In genomic region chr7:48083114-48083830, GRCh38 we compare ENCODE assay signal across 11 cellular contexts. TPM values are rescaled to one million over a fixed set of nuclear protein-coding genes. Genes with fewer than 3 reads are reported as not detected.
DNase-seq lines count a peak whose midpoint lies in the region; ATAC-seq, FAIRE-seq and TF ChIP-seq lines count a peak whose summit lies in the region.
"Had no signal": no experiment of that assay in that cellular context is flagged by ENCODE, and none has a peak within 500 bp of the region (broad histone marks: within the 10 kb centered on the region; RNA-seq: fewer than 3 reads in every experiment).

No MANE protein-coding gene starts in this region.

- H3K27me3 ChIP-seq in spleen (replicated peaks in 1 of 7) = no peaks in the 10 kb centered on the region
- H3K27me3 ChIP-seq: neutrophil had no signal

- no peaks in the 10 kb centered on the region for H3K9me3 ChIP-seq in spleen
- H3K9me3 ChIP-seq: neutrophil had no signal

- H3K4me1 Mint-ChIP-seq in activated T-helper 2 cell treated with anti-CD3 and anti-CD28 coated beads, Interferon-gamma antibody, Interleukin-2, Interleukin-4, amounts not matched to agents 10 μg/mL and 5 μg/mL and 100 μg/mL, durations not matched to agents 14 hours and 24 hours and 36 hours (ENCODE audit: low read depth) = peaks cover 54% of the 10 kb centered on the region
- H3K4me1 Mint-ChIP-seq in immature natural killer cell = peaks cover 50 to 52% of the 10 kb centered on the region in 2 donors

- H3K36me3 Mint-ChIP-seq in activated T-helper 2 cell treated with anti-CD3 and anti-CD28 coated beads, Interferon-gamma antibody, Interleukin-2, Interleukin-4, amounts not matched to agents 10 μg/mL and 5 μg/mL and 100 μg/mL, durations not matched to agents 14 hours and 24 hours and 36 hours (ENCODE audit: low read depth) = peaks cover 5% of the 10 kb centered on the region
- peaks cover 0 to 4% (median 0%) of the 10 kb centered on the region in 3 donors for H3K36me3 Mint-ChIP-seq in immature natural killer cell

- DNase-seq in A172 (ENCODE audit: low spot score) = peak; percentile 95
- no peak for DNase-seq in H54 (ENCODE audit: insufficient read length, low spot score)
- DNase-seq in activated T-helper 2 cell treated with anti-CD3 and anti-CD28 coated beads, Interferon-gamma antibody, Interleukin-2, Interleukin-4, amounts not matched to agents 10 μg/mL and 5 μg/mL and 100 μg/mL, durations not matched to agents 14 hours and 24 hours and 36 hours (ENCODE audit: low spot score) = no peak
- no peak for DNase-seq in immature natural killer cell
- no peak for DNase-seq in NCI-H187 (lab: John Stamatoyannopoulos, UW)
- DNase-seq in NAMALWA (ENCODE audit: low spot score) = no peak
- no peak for DNase-seq in spleen
- DNase-seq: NCI-H1417 treated with DMSO at 0.1 percent for 48 hours had no signal

- no peaks in the 10 kb centered on the region for H3K9me3 Mint-ChIP-seq in activated T-helper 2 cell treated with anti-CD3 and anti-CD28 coated beads, Interferon-gamma antibody, Interleukin-2, Interleukin-4, amounts not matched to agents 10 μg/mL and 5 μg/mL and 100 μg/mL, durations not matched to agents 14 hours and 24 hours and 36 hours
- H3K9me3 Mint-ChIP-seq in immature natural killer cell = no peaks in the 10 kb centered on the region

- no peak overlapping the region for H3K27ac ChIP-seq in spleen
- H3K27ac ChIP-seq: C4-2B, neutrophil had no signal

- 77 to 88% (median 81%) methylated on average over 6 of the region's 6 CpGs for WGBS in spleen, 5 donors

- H3K27ac Mint-ChIP-seq in activated T-helper 2 cell treated with anti-CD3 and anti-CD28 coated beads, Interferon-gamma antibody, Interleukin-2, Interleukin-4, amounts not matched to agents 10 μg/mL and 5 μg/mL and 100 μg/mL, durations not matched to agents 14 hours and 24 hours and 36 hours = peak overlapping the region; percentile 59
- peak overlapping the region in 5 of 6 donors; percentile 43 to 80 (median 69) for H3K27ac Mint-ChIP-seq in immature natural killer cell

- TF ChIP-seq POLR2A in H54 (IDR thresholded peaks at IDR 0.05; ENCODE audit: low read depth, low read length) (no peak), spleen (IDR thresholded peaks at IDR 0.05) (no peak)

- ATAC-seq in GM21737 (IDR thresholded peaks at IDR 0.05; ENCODE audit: unreplicated experiment) = no peak

- H3K4me3 ChIP-seq in spleen = no peak overlapping the region

- no peaks in the 10 kb centered on the region for H3K27me3 Mint-ChIP-seq in activated T-helper 2 cell treated with anti-CD3 and anti-CD28 coated beads, Interferon-gamma antibody, Interleukin-2, Interleukin-4, amounts not matched to agents 10 μg/mL and 5 μg/mL and 100 μg/mL, durations not matched to agents 14 hours and 24 hours and 36 hours (ENCODE audit: low read depth)
- peaks cover 7 to 19% (median 16%) of the 10 kb centered on the region in 3 donors for H3K27me3 Mint-ChIP-seq in immature natural killer cell (ENCODE audit: low read depth in 3 of 3)

- intact Hi-C loops in activated T-helper 2 cell treated with anti-CD3 and anti-CD28 coated beads, Interferon-gamma antibody, Interleukin-2, Interleukin-4, amounts not matched to agents 10 μg/mL and 5 μg/mL and 100 μg/mL, durations not matched to agents 14 hours and 24 hours and 36 hours (cut with micrococcal nuclease) = no loop called here
- intact Hi-C loops in spleen (cut with DNase I; ENCODE audit: low total_unique reads) = no loop called here

- no peak for TF ChIP-seq CTCF in spleen (IDR thresholded peaks at IDR 0.05 in 8 of 11, conservative IDR thresholded peaks at IDR 0.05 in 3 of 11)

- H3K4me1 ChIP-seq in spleen = peaks cover 24 to 64% (median 39%) of the 10 kb centered on the region in 6 donors

- peak; percentile 27 for FAIRE-seq in H54 (lab: Jason Lieb, UNC)

- no peaks in the 10 kb centered on the region for H3K36me3 ChIP-seq in spleen
- H3K36me3 ChIP-seq: neutrophil had no signal

- H3K4me3 Mint-ChIP-seq in activated T-helper 2 cell treated with anti-CD3 and anti-CD28 coated beads, Interferon-gamma antibody, Interleukin-2, Interleukin-4, amounts not matched to agents 10 μg/mL and 5 μg/mL and 100 μg/mL, durations not matched to agents 14 hours and 24 hours and 36 hours (ENCODE audit: low read depth) = peak overlapping the region; percentile 27
- H3K4me3 Mint-ChIP-seq in immature natural killer cell = peak overlapping the region; percentile 15 to 51 (median 46)

RNA-seq across cellular contexts. Expression of gene UPP1, which starts 5.8 kb away (rescaled TPM):
- total RNA-seq in A172 (2014; rRNA removed; shearing (Covaris generic)) = 13.3 and 21.5 TPM in 2 replicates
- total RNA-seq in activated T-helper 2 cell treated with anti-CD3 and anti-CD28 coated beads, Interferon-gamma antibody, Interleukin-2, Interleukin-4, amounts not matched to agents 10 μg/mL and 5 μg/mL and 100 μg/mL, durations not matched to agents 14 hours and 24 hours and 36 hours = 48.9 and 52.9 TPM in 2 replicates
- polyA plus RNA-seq in immature natural killer cell (100 to 1,000 TPM; 125 to 171 (median 166) TPM), spleen (10 to 100 TPM; 30.2 to 70.1 (median 56.3) TPM)
- 10 to 100 TPM; 22.2 to 80.0 (median 54.4) TPM for total RNA-seq in spleen

RNA-seq across cellular contexts. Expression of gene C7orf57, which starts 47.9 kb away (rescaled TPM):
- total RNA-seq in A172 (2014; rRNA removed; shearing (Covaris generic)) = 0.62 and 1.6 TPM in 2 replicates
- total RNA-seq in activated T-helper 2 cell treated with anti-CD3 and anti-CD28 coated beads, Interferon-gamma antibody, Interleukin-2, Interleukin-4, amounts not matched to agents 10 μg/mL and 5 μg/mL and 100 μg/mL, durations not matched to agents 14 hours and 24 hours and 36 hours = 0.11 and 0.18 TPM in 2 replicates
- polyA plus RNA-seq in immature natural killer cell (under 1 TPM in 2 of 3 donors, not detected in 1; 0.11 to 0.31 TPM), spleen (under 1 TPM in 1 of 3 donors, not detected in 2; 0.03 TPM)
- total RNA-seq in spleen = not detected

RNA-seq across cellular contexts. Expression of gene SUN3, which starts 54.4 kb away (rescaled TPM):
- total RNA-seq in A172 (2014; rRNA removed; shearing (Covaris generic)) = 4.5 and 7.9 TPM in 2 replicates
- total RNA-seq in activated T-helper 2 cell treated with anti-CD3 and anti-CD28 coated beads, Interferon-gamma antibody, Interleukin-2, Interleukin-4, amounts not matched to agents 10 μg/mL and 5 μg/mL and 100 μg/mL, durations not matched to agents 14 hours and 24 hours and 36 hours = not detected in 2 replicates
- polyA plus RNA-seq in immature natural killer cell (not detected), spleen (not detected)
- total RNA-seq in spleen = not detected
